21 cellular contexts compared by ENCODE assay signal in the genomic region with DNA sequence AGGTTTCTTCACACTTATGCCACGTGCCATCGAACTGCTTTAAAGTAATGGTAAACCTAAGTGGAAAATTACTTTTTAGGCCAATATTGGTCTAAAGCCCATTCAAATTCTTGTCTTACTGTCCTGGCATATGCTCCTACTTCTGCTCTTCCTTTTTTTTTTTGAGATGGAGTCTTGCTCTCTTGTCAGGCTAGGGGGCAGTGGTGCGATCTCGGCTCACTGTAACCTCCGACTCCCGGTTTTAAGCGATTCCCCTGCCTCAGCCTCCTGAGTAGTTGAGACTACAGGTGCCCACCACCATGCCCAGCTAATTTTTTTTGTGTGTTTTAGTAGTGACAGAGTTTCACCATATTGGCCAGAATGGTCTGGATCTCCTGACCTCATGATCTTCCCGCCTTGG.
DNase-seq lines count a peak whose midpoint lies in the region; TF ChIP-seq lines count a peak whose summit lies in the region.
"Had no signal": no experiment of that assay in that cellular context is flagged by ENCODE, and none has a peak within 500 bp of the region (broad histone marks: within the 10 kb centered on the region; RNA-seq: fewer than 3 reads in every experiment).

No MANE protein-coding gene starts in this region.

- peak overlapping the region; percentile 30 for H3K27ac Mint-ChIP-seq in progenitor cell of endocrine pancreas
- H3K27ac Mint-ChIP-seq: CD8-positive, alpha-beta memory T cell; dendritic cell treated with granulocyte-macrophage colony-stimulating factor and Interleukin-4, amounts not matched to agents 40 ng/mL and 50 ng/mL, for 4 days had no signal

- TF ChIP-seq CTCF in cardiac fibroblast (IDR thresholded peaks at IDR 0.05; ENCODE audit: low read depth, low read length) (peak; percentile 7), progenitor cell of endocrine pancreas (IDR thresholded peaks at IDR 0.05; ENCODE audit: unreplicated experiment) (peak; percentile 36)

- H3K9me3 Mint-ChIP-seq in progenitor cell of endocrine pancreas (ENCODE audit: low read depth), result no peaks in the 10 kb centered on the region
- H3K9me3 Mint-ChIP-seq: dendritic cell treated with granulocyte-macrophage colony-stimulating factor and Interleukin-4, amounts not matched to agents 40 ng/mL and 50 ng/mL, for 4 days had no signal

- DNase-seq in NCI-H82 (lab: John Stamatoyannopoulos, UW), result peak; percentile 29
- DNase-seq in NCI-H82 treated with DMSO at 0.1 percent for 48 hours (lab: John Stamatoyannopoulos, UW; ENCODE audit: unreplicated experiment), result no peak
- peak; percentile 5 for DNase-seq in NCI-H69 (lab: John Stamatoyannopoulos, UW)
- DNase-seq in cardiac fibroblast (ENCODE audit: low read depth in 2 of 2), result no peak
- no peak for DNase-seq in progenitor cell of endocrine pancreas (ENCODE audit: low spot score, unreplicated experiment)
- DNase-seq in activated CD4-positive, alpha-beta T cell treated with anti-CD3 and anti-CD28 coated beads for 4 hours, result no peak
- no peak for DNase-seq in D341Med (ENCODE audit: low spot score)
- no peak for DNase-seq in mesenteric fat pad (ENCODE audit: low spot score)
- DNase-seq: 8988T; activated gamma-delta T cell; CD8-positive, alpha-beta memory T cell; GDM1; GM23248; left lung; NCI-H1417 treated with DMSO at 0.1 percent for 48 hours; NCI-H510A treated with DMSO at 0.1 percent for 48 hours; psoas muscle; SHP77 treated with DMSO at 0.1 percent for 48 hours; upper lobe of left lung had no signal

- H3K4me3 Mint-ChIP-seq in progenitor cell of endocrine pancreas (ENCODE audit: low read depth), result no peak overlapping the region
- H3K4me3 Mint-ChIP-seq: CD8-positive, alpha-beta memory T cell; dendritic cell treated with granulocyte-macrophage colony-stimulating factor and Interleukin-4, amounts not matched to agents 40 ng/mL and 50 ng/mL, for 4 days had no signal

- H3K27me3 Mint-ChIP-seq in progenitor cell of endocrine pancreas, result no peaks in the 10 kb centered on the region
- H3K27me3 Mint-ChIP-seq: CD8-positive, alpha-beta memory T cell; dendritic cell treated with granulocyte-macrophage colony-stimulating factor and Interleukin-4, amounts not matched to agents 40 ng/mL and 50 ng/mL, for 4 days had no signal

- peaks cover 6% of the 10 kb centered on the region for H3K4me1 Mint-ChIP-seq in progenitor cell of endocrine pancreas (ENCODE audit: low read depth)
- H3K4me1 Mint-ChIP-seq: CD8-positive, alpha-beta memory T cell had no signal

- no peak overlapping the region for H3K4me3 ChIP-seq in cardiac fibroblast (replicated peaks in 1 of 2; ENCODE audit: low read depth in 2 of 2, low read length in 2 of 2)
- H3K4me3 ChIP-seq: esophagus muscularis mucosa, GM23248, left lung, psoas muscle, upper lobe of left lung had no signal

- H3K36me3 Mint-ChIP-seq in progenitor cell of endocrine pancreas (ENCODE audit: insufficient read depth), result no peaks in the 10 kb centered on the region
- H3K36me3 Mint-ChIP-seq: CD8-positive, alpha-beta memory T cell had no signal

Comparison
In these comparisons a context has a peak if more than half of its experiments do, and no peak if none do; other contexts are left out.
1. DNase-seq: peak in NCI-H82 (single experiment) and NCI-H69 (single experiment); none in NCI-H82 treated with DMSO at 0.1 percent for 48 hours (single experiment), cardiac fibroblast (0 of 2), progenitor cell of endocrine pancreas (single experiment), activated CD4-positive, alpha-beta T cell treated with anti-CD3 and anti-CD28 coated beads for 4 hours (0 of 2), D341Med (single experiment) and mesenteric fat pad (single experiment).